In the genomic region with DNA sequence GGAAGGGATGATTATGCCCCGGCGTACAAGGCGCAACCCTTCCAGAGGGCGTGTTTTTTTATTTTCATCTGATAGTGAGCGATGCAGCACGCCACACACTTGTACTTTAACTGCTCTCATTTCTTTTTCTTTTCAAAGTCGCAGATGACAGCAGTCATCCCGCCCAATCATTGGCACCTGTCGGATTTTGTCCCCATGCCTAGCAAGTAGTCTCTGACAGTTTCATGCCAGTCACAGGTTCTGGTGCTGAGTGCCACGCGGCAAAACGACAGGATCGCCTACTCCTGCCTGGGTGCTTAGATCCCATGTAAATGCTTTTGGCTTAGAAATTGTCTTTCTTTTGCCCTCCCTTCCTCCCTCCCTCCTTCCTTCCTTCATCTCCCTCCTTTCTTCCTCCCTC, we compare ENCODE assay signal across 16 cellular contexts.
"Had no signal": no experiment of that assay in that cellular context is flagged by ENCODE, and none has a peak within 500 bp of the region (broad histone marks: within the 10 kb centered on the region; RNA-seq: fewer than 3 reads in every experiment).

No MANE protein-coding gene starts in this region.

- H3K4me3 Mint-ChIP-seq: activated CD4-positive, alpha-beta T cell treated with anti-CD3 and anti-CD28 coated beads, Interleukin-2, amount 10 ng/mL, durations not matched to agents 24 days and 14 days; activated naive CD4-positive, alpha-beta T cell treated with anti-CD3 and anti-CD28 coated beads, Interleukin-2, amount 10 ng/mL, durations not matched to agents 7 days and 5 days; stimulated activated naive B cell treated with anti-CD40 and anti-IgM and Interleukin-4, amounts not matched to agents 10 μg/mL and 1 μg/mL and 100 μg/mL, for 72 hours had no signal

- H3K36me3 Mint-ChIP-seq: activated naive CD4-positive, alpha-beta T cell treated with anti-CD3 and anti-CD28 coated beads, Interleukin-2, amount 10 ng/mL, durations not matched to agents 7 days and 5 days; stimulated activated naive B cell treated with anti-CD40 and anti-IgM and Interleukin-4, amounts not matched to agents 10 μg/mL and 1 μg/mL and 100 μg/mL, for 72 hours had no signal

- DNase-seq: activated CD4-positive, alpha-beta T cell treated with anti-CD3 and anti-CD28 coated beads, Interleukin-2, amount 10 ng/mL, durations not matched to agents 24 days and 14 days; activated naive CD4-positive, alpha-beta T cell treated with anti-CD3 and anti-CD28 coated beads, Interleukin-2, amount 10 ng/mL, durations not matched to agents 7 days and 5 days; activated T-cell treated with anti-CD3 and anti-CD28 coated beads for 4 hours; cortex of kidney; effector memory CD4-positive, alpha-beta T cell; stimulated activated naive B cell treated with anti-CD40 and anti-IgM and Interleukin-4, amounts not matched to agents 10 μg/mL and 1 μg/mL and 100 μg/mL, for 72 hours; substantia nigra; T-helper 1 cell; WERI-Rb-1 had no signal

- H3K9me3 Mint-ChIP-seq: activated CD4-positive, alpha-beta T cell treated with anti-CD3 and anti-CD28 coated beads, Interleukin-2, amount 10 ng/mL, durations not matched to agents 24 days and 14 days; activated naive CD4-positive, alpha-beta T cell treated with anti-CD3 and anti-CD28 coated beads, Interleukin-2, amount 10 ng/mL, durations not matched to agents 7 days and 5 days; activated T-helper 2 cell treated with anti-CD3 and anti-CD28 coated beads, Interferon-gamma antibody, Interleukin-2, Interleukin-4, amounts not matched to agents 10 μg/mL and 5 μg/mL and 100 μg/mL, durations not matched to agents 14 hours and 24 hours and 36 hours; stimulated activated naive B cell treated with anti-CD40 and anti-IgM and Interleukin-4, amounts not matched to agents 10 μg/mL and 1 μg/mL and 100 μg/mL, for 72 hours had no signal

- H3K27ac ChIP-seq: epithelial cell of prostate, gastroesophageal sphincter, hepatocyte, right atrium auricular region, skin epidermis, upper lobe of left lung, WERI-Rb-1 had no signal

- H3K4me1 Mint-ChIP-seq: activated naive CD4-positive, alpha-beta T cell treated with anti-CD3 and anti-CD28 coated beads, Interleukin-2, amount 10 ng/mL, durations not matched to agents 7 days and 5 days had no signal

- ATAC-seq: gastroesophageal sphincter; stimulated activated naive B cell treated with anti-CD40 and anti-IgM and Interleukin-4, amounts not matched to agents 10 μg/mL and 1 μg/mL and 100 μg/mL, for 72 hours had no signal

- H3K27ac Mint-ChIP-seq: activated CD4-positive, alpha-beta T cell treated with anti-CD3 and anti-CD28 coated beads, Interleukin-2, amount 10 ng/mL, durations not matched to agents 24 days and 14 days; activated naive CD4-positive, alpha-beta T cell treated with anti-CD3 and anti-CD28 coated beads, Interleukin-2, amount 10 ng/mL, durations not matched to agents 7 days and 5 days; activated T-helper 2 cell treated with anti-CD3 and anti-CD28 coated beads, Interferon-gamma antibody, Interleukin-2, Interleukin-4, amounts not matched to agents 10 μg/mL and 5 μg/mL and 100 μg/mL, durations not matched to agents 14 hours and 24 hours and 36 hours; stimulated activated naive B cell treated with anti-CD40 and anti-IgM and Interleukin-4, amounts not matched to agents 10 μg/mL and 1 μg/mL and 100 μg/mL, for 72 hours had no signal
